In genomic region chr12:75656210-75656609, GRCh38 we compare ENCODE assay signal across 1 cellular context.
A peak's percentile ranks its signal among the peaks of the same experiment; 100 is the strongest.
TF ChIP-seq lines count a peak whose summit lies in the region.

No MANE protein-coding gene starts in this region.

TF ChIP-seq in IMR-90, 13 proteins besides CTCF, POLR2A, EP300 and RAD21:
- peak; percentile 42; the same call in 1 of the 2 replicates for TF ChIP-seq CEBPB (IDR thresholded peaks at IDR 0.05; ENCODE audit: low read depth, low read length)
- no peak for TF ChIP-seq SMC3 (IDR thresholded peaks at IDR 0.05; ENCODE audit: low read depth, low read length)
- no peak for TF ChIP-seq RFX5 (IDR thresholded peaks at IDR 0.05; ENCODE audit: low read depth, low read length)
- no peak for TF ChIP-seq NFE2L2 (IDR thresholded peaks at IDR 0.05; ENCODE audit: low read depth, low read length)
- TF ChIP-seq CHD1 (IDR thresholded peaks at IDR 0.05; ENCODE audit: low read depth, low read length), result no peak
- TF ChIP-seq RCOR1 (IDR thresholded peaks at IDR 0.05; ENCODE audit: insufficient replicate concordance, low read length), result no peak
- TF ChIP-seq ELK1 (IDR thresholded peaks at IDR 0.05; ENCODE audit: borderline replicate concordance, low read depth, low read length), result no peak
- no peak for TF ChIP-seq MAZ (IDR thresholded peaks at IDR 0.05; ENCODE audit: borderline replicate concordance, low read depth, low read length)
